ENCODE assay signal across 1 cellular context in the genomic region with DNA sequence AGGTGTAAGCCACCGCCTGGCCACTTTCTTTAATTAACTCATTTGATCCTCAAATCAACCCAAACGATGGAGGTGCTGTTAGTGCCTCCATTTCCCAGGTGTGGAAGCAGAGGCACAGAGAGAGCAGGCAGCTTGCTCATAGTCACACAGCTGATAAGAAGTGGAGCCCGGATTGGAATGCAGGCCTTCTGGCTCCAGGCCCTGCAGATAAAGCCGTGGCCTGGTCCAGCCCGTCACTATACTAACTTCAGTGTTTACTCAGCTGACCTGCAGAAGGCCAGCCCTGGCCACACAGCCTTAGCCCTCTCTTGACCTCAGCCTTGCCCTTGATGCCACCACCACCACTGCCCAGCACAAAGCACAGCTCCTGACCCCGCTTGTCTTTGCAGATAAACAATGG.
TF ChIP-seq lines count a peak whose summit lies in the region.

No MANE protein-coding gene starts in this region.

TF ChIP-seq in WTC11, 78 proteins besides CTCF, POLR2A, EP300 and RAD21 (continued from another document):
- TF ChIP-seq, protein P1, sequence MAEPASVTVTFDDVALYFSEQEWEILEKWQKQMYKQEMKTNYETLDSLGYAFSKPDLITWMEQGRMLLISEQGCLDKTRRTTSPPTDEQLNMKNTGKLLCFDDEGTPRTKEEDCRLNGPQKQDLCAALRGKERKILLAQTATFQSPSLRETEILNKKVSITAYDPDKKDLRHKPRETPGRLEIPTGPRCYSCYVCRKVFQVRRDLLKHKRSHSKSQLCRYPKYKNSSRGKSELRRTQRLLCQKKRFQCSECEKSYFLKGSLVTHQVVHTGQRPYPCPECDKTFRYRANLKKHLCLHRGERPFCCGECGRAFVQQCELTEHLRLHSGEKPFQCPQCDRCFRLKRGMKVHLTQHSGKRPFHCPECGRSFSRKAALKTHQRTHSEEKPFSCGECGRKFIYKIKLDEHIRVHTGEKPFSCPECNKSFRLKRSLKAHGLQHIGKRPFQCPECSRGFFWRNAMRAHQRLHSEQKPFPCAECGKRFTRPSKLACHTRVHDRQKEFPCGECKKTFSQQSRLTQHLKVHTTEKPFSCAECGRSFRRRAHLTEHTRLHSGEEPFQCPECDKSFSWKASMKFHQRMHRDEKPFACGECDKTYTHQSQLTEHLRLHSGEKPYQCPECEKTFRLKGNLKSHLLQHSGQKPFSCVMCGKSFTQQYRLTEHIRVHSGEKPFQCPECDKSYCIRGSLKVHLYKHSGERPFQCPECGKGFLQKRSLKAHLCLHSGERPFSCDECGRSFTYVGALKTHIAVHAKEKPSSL (CRISPR knock-in tag; conservative IDR thresholded peaks at IDR 0.05): no peak
- TF ChIP-seq, protein P2, sequence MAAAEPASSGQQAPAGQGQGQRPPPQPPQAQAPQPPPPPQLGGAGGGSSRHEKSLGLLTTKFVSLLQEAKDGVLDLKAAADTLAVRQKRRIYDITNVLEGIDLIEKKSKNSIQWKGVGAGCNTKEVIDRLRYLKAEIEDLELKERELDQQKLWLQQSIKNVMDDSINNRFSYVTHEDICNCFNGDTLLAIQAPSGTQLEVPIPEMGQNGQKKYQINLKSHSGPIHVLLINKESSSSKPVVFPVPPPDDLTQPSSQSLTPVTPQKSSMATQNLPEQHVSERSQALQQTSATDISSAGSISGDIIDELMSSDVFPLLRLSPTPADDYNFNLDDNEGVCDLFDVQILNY (CRISPR knock-in tag; IDR thresholded peaks at IDR 0.05): no peak
TF ChIP-seq in WTC11: peak in this region for 1.
